Comparison of ENCODE assay signal across 10 cellular contexts in the genomic region with DNA sequence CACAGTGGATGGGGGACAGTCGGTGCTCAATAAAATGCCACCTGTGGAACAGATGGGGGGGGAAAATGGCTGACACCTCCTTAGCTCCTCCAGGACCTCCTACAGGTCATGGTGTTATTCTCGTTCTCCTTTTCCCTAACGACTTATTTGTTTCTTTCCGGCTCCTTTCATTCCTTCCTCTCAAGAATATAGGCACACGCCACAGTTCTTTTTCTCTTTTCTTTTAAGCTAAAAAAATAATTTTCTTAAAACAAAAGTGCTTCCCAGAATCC. TPM values are rescaled to one million over a fixed set of nuclear protein-coding genes. Genes with fewer than 3 reads are reported as not detected.
A peak's percentile ranks its signal among the peaks of the same experiment; 100 is the strongest.
DNase-seq lines count a peak whose midpoint lies in the region; ATAC-seq and TF ChIP-seq lines count a peak whose summit lies in the region.
"Had no signal": no experiment of that assay in that cellular context is flagged by ENCODE, and none has a peak within 500 bp of the region (broad histone marks: within the 10 kb centered on the region; RNA-seq: fewer than 3 reads in every experiment).

No MANE protein-coding gene starts in this region.

- no peaks in the 10 kb centered on the region for H3K27me3 Mint-ChIP-seq in CD8-positive, alpha-beta T cell (ENCODE audit: low read depth)
- H3K27me3 Mint-ChIP-seq in IgD-negative memory B cell (no peaks in the 10 kb centered on the region), chondrocyte (ENCODE audit: low read depth) (no peaks in the 10 kb centered on the region), nephron (ENCODE audit: low read depth) (no peaks in the 10 kb centered on the region)

- peaks cover 2% of the 10 kb centered on the region for H3K9me3 Mint-ChIP-seq in CD8-positive, alpha-beta T cell
- H3K9me3 Mint-ChIP-seq in IgD-negative memory B cell, result no peaks in the 10 kb centered on the region
- H3K9me3 Mint-ChIP-seq in chondrocyte (ENCODE audit: low read depth), result no peaks in the 10 kb centered on the region
- H3K9me3 Mint-ChIP-seq in nephron, result no peaks in the 10 kb centered on the region

- peaks cover 57% of the 10 kb centered on the region for H3K4me1 ChIP-seq in CD8-positive, alpha-beta T cell (ENCODE audit: insufficient read depth, low read length)
- H3K4me1 ChIP-seq in aorta (ENCODE audit: control insufficient read depth in 1 of 2, insufficient read depth in 2 of 2, low read length in 2 of 2), result peaks cover 0 to 1% of the 10 kb centered on the region in 2 donors

- H3K27me3 ChIP-seq in CD8-positive, alpha-beta T cell (ENCODE audit: insufficient read depth, low read length), result no peaks in the 10 kb centered on the region
- H3K27me3 ChIP-seq in aorta (ENCODE audit: control insufficient read depth in 1 of 2, insufficient read depth in 2 of 2, low read length in 1 of 2), result no peaks in the 10 kb centered on the region

- peak overlapping the region; percentile 75 for H3K4me3 ChIP-seq in CD8-positive, alpha-beta T cell (ENCODE audit: low read depth, low read length)
- H3K4me3 ChIP-seq in aorta (ENCODE audit: low read length in 2 of 2), result no peak overlapping the region

- DNase-seq in CD8-positive, alpha-beta T cell, result no peak
- DNase-seq in chondrocyte (ENCODE audit: low spot score) (no peak), aorta (no peak)
- DNase-seq in effector CD4-positive, alpha-beta T cell, result no peak
- DNase-seq in activated CD8-positive, alpha-beta memory T cell treated with anti-CD3 and anti-CD28 coated beads for 24 hours, result no peak
- DNase-seq: DMS79 treated with DMSO at 0.1 percent for 48 hours, islet precursor cell had no signal

- peak overlapping the region; percentile 81 for H3K27ac ChIP-seq in CD8-positive, alpha-beta T cell (ENCODE audit: low read depth, low read length)
- no peak overlapping the region for H3K27ac ChIP-seq in aorta (ENCODE audit: low read depth in 1 of 2, low read length in 2 of 2)

- 96 to 97% methylated on average over 5 of the region's 5 CpGs for WGBS in aorta, 2 donors

- peak overlapping the region; percentile 93 for H3K4me3 Mint-ChIP-seq in CD8-positive, alpha-beta T cell
- H3K4me3 Mint-ChIP-seq in IgD-negative memory B cell (peak overlapping the region; percentile 95 to 98 (median 97)), chondrocyte (ENCODE audit: unreplicated experiment) (peak overlapping the region; percentile 74), nephron (peak overlapping the region; percentile 90 to 91 (median 91))

- H3K9me3 ChIP-seq in CD8-positive, alpha-beta T cell (ENCODE audit: low read length), result no peaks in the 10 kb centered on the region
- H3K9me3 ChIP-seq in aorta (ENCODE audit: control insufficient read depth, low read length), result no peaks in the 10 kb centered on the region

- peaks cover 16% of the 10 kb centered on the region for H3K36me3 Mint-ChIP-seq in CD8-positive, alpha-beta T cell
- peaks cover 2% of the 10 kb centered on the region for H3K36me3 Mint-ChIP-seq in IgD-negative memory B cell
- no peaks in the 10 kb centered on the region for H3K36me3 Mint-ChIP-seq in chondrocyte (ENCODE audit: low read depth)
- peaks cover 8% of the 10 kb centered on the region for H3K36me3 Mint-ChIP-seq in nephron (ENCODE audit: low read depth)

- POLR2A ChIA-PET in CD8-positive, alpha-beta T cell (lab: Charles Lee), result interaction anchor here (2.1 to 2.6 kb wide), 2 partner anchors 12 to 42 kb away, joined by 14 to 16 read pairs; a partner anchor contains a TSS

- CTCF ChIA-PET in CD8-positive, alpha-beta T cell (lab: Charles Lee), result interaction anchor here (10.8 kb wide), 1 partner anchor 32 kb away, joined by 132 read pairs; no protein-coding TSS in a partner anchor

- intact Hi-C loops in CD8-positive, alpha-beta T cell (cut with DNase I, micrococcal nuclease), result loop anchor here (2.0 to 10.0 kb wide), 3 partner anchors 331 to 543 kb away; a partner anchor contains a TSS
- intact Hi-C loops in aorta (cut with DNase I), result loop anchor here (2.0 to 10.0 kb wide), 3 partner anchors 41 to 183 kb away; a partner anchor contains a TSS

- no peak for TF ChIP-seq CTCF in CD8-positive, alpha-beta T cell (IDR thresholded peaks at IDR 0.05)
- no peak for TF ChIP-seq CTCF in chondrocyte (IDR thresholded peaks at IDR 0.05)
- TF ChIP-seq CTCF in nephron (IDR thresholded peaks at IDR 0.05; ENCODE audit: unreplicated experiment in 3 of 3), result no peak

- no peaks in the 10 kb centered on the region for H3K36me3 ChIP-seq in CD8-positive, alpha-beta T cell (ENCODE audit: insufficient read depth, low read length)
- H3K36me3 ChIP-seq in aorta (ENCODE audit: control insufficient read depth in 1 of 2, insufficient read depth in 2 of 2, low read length in 1 of 2), result no peaks in the 10 kb centered on the region

- peaks cover 60% of the 10 kb centered on the region for H3K4me1 Mint-ChIP-seq in CD8-positive, alpha-beta T cell (ENCODE audit: low read depth)
- H3K4me1 Mint-ChIP-seq in IgD-negative memory B cell, result peaks cover 42 to 54% (median 44%) of the 10 kb centered on the region in 3 donors
- H3K4me1 Mint-ChIP-seq in chondrocyte (ENCODE audit: low read depth), result peaks cover 18% of the 10 kb centered on the region
- H3K4me1 Mint-ChIP-seq in nephron, result peaks cover 38% of the 10 kb centered on the region

- ATAC-seq in CD8-positive, alpha-beta T cell, result no peak
- ATAC-seq in GM21528 (IDR thresholded peaks at IDR 0.05; ENCODE audit: low FRiP score, unreplicated experiment) (no peak), aorta (ENCODE audit: low FRiP score) (no peak)

- H3K27ac Mint-ChIP-seq in CD8-positive, alpha-beta T cell, result peak overlapping the region; percentile 98
- H3K27ac Mint-ChIP-seq in IgD-negative memory B cell, result peak overlapping the region; percentile 100
- H3K27ac Mint-ChIP-seq in chondrocyte (ENCODE audit: unreplicated experiment), result no peak overlapping the region
- H3K27ac Mint-ChIP-seq in nephron, result peak overlapping the region; percentile 82 to 90 (median 86)

RNA-seq across cellular contexts. Expression of a gene that starts 1.4 kb away (rescaled TPM):
- total RNA-seq in CD8-positive, alpha-beta T cell, result 10 to 100 TPM; 93.1 to 98.9 TPM
- 708 TPM for polyA plus RNA-seq in IgD-negative memory B cell
- 27.0 to 29.4 TPM (median 27.1 TPM) in 3 replicates for total RNA-seq in chondrocyte
- 10 to 100 TPM; 23.3 to 64.8 TPM for total RNA-seq in aorta
- 10 to 100 TPM; 26.8 to 42.1 TPM for polyA plus RNA-seq in aorta

RNA-seq across cellular contexts. Expression of a gene that starts 41.5 kb away (rescaled TPM):
- total RNA-seq in CD8-positive, alpha-beta T cell, result 1 to 10 TPM; 5.7 to 8.7 TPM
- 4.4 TPM for polyA plus RNA-seq in IgD-negative memory B cell
- 11.7 to 15.4 TPM (median 11.7 TPM) in 3 replicates for total RNA-seq in chondrocyte
- 10 to 100 TPM in 1 of 2 donors, 1 to 10 TPM in 1; 8.4 to 13.6 TPM for total RNA-seq in aorta
- 1 to 10 TPM; 7.8 to 9.4 TPM for polyA plus RNA-seq in aorta
